Comparison of ENCODE assay signal across 19 cellular contexts in genomic region chr19:17824339-17824738, GRCh38. TPM values are rescaled to one million over a fixed set of nuclear protein-coding genes. Genes with fewer than 3 reads are reported as not detected.
DNase-seq lines count a peak whose midpoint lies in the region; ATAC-seq and TF ChIP-seq lines count a peak whose summit lies in the region.
"Had no signal": no experiment of that assay in that cellular context is flagged by ENCODE, and none has a peak within 500 bp of the region (broad histone marks: within the 10 kb centered on the region; RNA-seq: fewer than 3 reads in every experiment).

No MANE protein-coding gene starts in this region.

- CTCF ChIA-PET in activated CD4-positive, alpha-beta memory T cell treated with anti-CD3 and anti-CD28 coated beads, Interleukin-2, amount 10 ng/mL, durations not matched to agents 7 days and 5 days (lab: Charles Lee): interaction anchor here (0.9 kb wide), 1 partner anchor 35 kb away, joined by 3 read pairs; the partner anchor contains the start of gene RPL18A
- CTCF ChIA-PET in activated CD4-positive, alpha-beta memory T cell treated with anti-CD3 and anti-CD28 coated beads for 36 hours (lab: Charles Lee): no interaction called here
- CTCF ChIA-PET in CD4-positive, alpha-beta memory T cell (lab: Charles Lee; ENCODE audit: partially characterized antibody): interaction anchor here (0.9 to 1.2 kb wide), 2 partner anchors 33 to 328 kb away, joined by 3 read pairs; no protein-coding TSS in a partner anchor

- no peaks in the 10 kb centered on the region for H3K9me3 ChIP-seq in CD4-positive, alpha-beta memory T cell (ENCODE audit: control insufficient read depth in 1 of 2, low read length in 2 of 2)
- no peaks in the 10 kb centered on the region for H3K9me3 ChIP-seq in ovary
- H3K9me3 ChIP-seq: MG63 had no signal

- no peaks in the 10 kb centered on the region for H3K4me1 ChIP-seq in CD4-positive, alpha-beta memory T cell (ENCODE audit: insufficient read depth, low read length)
- peaks cover 7% of the 10 kb centered on the region for H3K4me1 ChIP-seq in ovary (ENCODE audit: insufficient read depth)

- TF ChIP-seq CTCF in ovary (IDR thresholded peaks at IDR 0.05): no peak

- POLR2A ChIA-PET in activated CD4-positive, alpha-beta memory T cell treated with anti-CD3 and anti-CD28 coated beads, Interleukin-2, amount 10 ng/mL, durations not matched to agents 7 days and 5 days (lab: Charles Lee): interaction anchor here (1.4 to 1.6 kb wide), 4 partner anchors 11 to 35 kb away, joined by 4 to 5 read pairs (median 4); partner anchors contain the start of gene RPL18A
- POLR2A ChIA-PET in activated CD4-positive, alpha-beta memory T cell treated with anti-CD3 and anti-CD28 coated beads for 36 hours (lab: Charles Lee): interaction anchor here (0.8 to 1.5 kb wide), 4 partner anchors 8 to 73 kb away, joined by 3 to 5 read pairs (median 4); partner anchors contain the start of gene FCHO1
- POLR2A ChIA-PET in CD4-positive, alpha-beta memory T cell (lab: Charles Lee; ENCODE audit: partially characterized antibody): interaction anchor here (0.7 to 1.4 kb wide), 5 partner anchors 8 to 75 kb away, joined by 3 to 4 read pairs (median 3); partner anchors contain the start of genes JAK3 and RPL18A

- H3K36me3 Mint-ChIP-seq in activated CD4-positive, alpha-beta memory T cell treated with anti-CD3 and anti-CD28 coated beads, Interleukin-2, amount 10 ng/mL, durations not matched to agents 7 days and 5 days (ENCODE audit: low read depth): peaks cover 26% of the 10 kb centered on the region
- H3K36me3 Mint-ChIP-seq in activated CD4-positive, alpha-beta memory T cell treated with anti-CD3 and anti-CD28 coated beads for 36 hours: peaks cover 24% of the 10 kb centered on the region
- peaks cover 13 to 26% of the 10 kb centered on the region in 2 donors for H3K36me3 Mint-ChIP-seq in CD4-positive, alpha-beta memory T cell
- H3K36me3 Mint-ChIP-seq in activated naive CD8-positive, alpha-beta T cell treated with anti-CD3 and anti-CD28 coated beads for 36 hours: peaks cover 13% of the 10 kb centered on the region

- ATAC-seq in HG03342 (IDR thresholded peaks at IDR 0.05; ENCODE audit: unreplicated experiment): no peak

- no peaks in the 10 kb centered on the region for H3K9me3 Mint-ChIP-seq in activated CD4-positive, alpha-beta memory T cell treated with anti-CD3 and anti-CD28 coated beads, Interleukin-2, amount 10 ng/mL, durations not matched to agents 7 days and 5 days
- H3K9me3 Mint-ChIP-seq in activated CD4-positive, alpha-beta memory T cell treated with anti-CD3 and anti-CD28 coated beads for 36 hours: no peaks in the 10 kb centered on the region
- no peaks in the 10 kb centered on the region for H3K9me3 Mint-ChIP-seq in CD4-positive, alpha-beta memory T cell
- no peaks in the 10 kb centered on the region for H3K9me3 Mint-ChIP-seq in activated naive CD8-positive, alpha-beta T cell treated with anti-CD3 and anti-CD28 coated beads for 36 hours

- H3K36me3 ChIP-seq in CD4-positive, alpha-beta memory T cell (ENCODE audit: insufficient read depth, low read length): peaks cover 16% of the 10 kb centered on the region
- H3K36me3 ChIP-seq in ovary: no peaks in the 10 kb centered on the region
- H3K36me3 ChIP-seq: MG63 had no signal

- intact Hi-C loops in activated CD4-positive, alpha-beta memory T cell treated with anti-CD3 and anti-CD28 coated beads for 36 hours (cut with micrococcal nuclease): no loop called here
- intact Hi-C loops in CD4-positive, alpha-beta memory T cell (cut with micrococcal nuclease): no loop called here
- intact Hi-C loops in ovary (cut with DNase I): no loop called here

- 5 to 11% (median 7%) methylated on average over 7 to 8 of the region's 8 CpGs for WGBS in ovary, 3 donors

- H3K4me1 Mint-ChIP-seq in activated CD4-positive, alpha-beta memory T cell treated with anti-CD3 and anti-CD28 coated beads, Interleukin-2, amount 10 ng/mL, durations not matched to agents 7 days and 5 days: peaks cover 5% of the 10 kb centered on the region
- no peaks in the 10 kb centered on the region for H3K4me1 Mint-ChIP-seq in activated CD4-positive, alpha-beta memory T cell treated with anti-CD3 and anti-CD28 coated beads for 36 hours (ENCODE audit: low read depth)
- peaks cover 0 to 5% (median 2%) of the 10 kb centered on the region in 4 donors for H3K4me1 Mint-ChIP-seq in CD4-positive, alpha-beta memory T cell
- H3K4me1 Mint-ChIP-seq in activated naive CD8-positive, alpha-beta T cell treated with anti-CD3 and anti-CD28 coated beads for 36 hours: no peaks in the 10 kb centered on the region

- peak overlapping the region; percentile 26 for H3K27ac Mint-ChIP-seq in activated CD4-positive, alpha-beta memory T cell treated with anti-CD3 and anti-CD28 coated beads, Interleukin-2, amount 10 ng/mL, durations not matched to agents 7 days and 5 days
- H3K27ac Mint-ChIP-seq in activated CD4-positive, alpha-beta memory T cell treated with anti-CD3 and anti-CD28 coated beads for 36 hours: no peak overlapping the region
- peak overlapping the region in 4 of 7 donors; percentile 42 to 81 (median 78) for H3K27ac Mint-ChIP-seq in CD4-positive, alpha-beta memory T cell
- peak overlapping the region; percentile 35 for H3K27ac Mint-ChIP-seq in activated naive CD8-positive, alpha-beta T cell treated with anti-CD3 and anti-CD28 coated beads for 36 hours

- H3K27ac ChIP-seq in CD4-positive, alpha-beta memory T cell (ENCODE audit: low read depth, low read length): no peak overlapping the region
- peak overlapping the region in 1 of 2 donors; percentile 46 for H3K27ac ChIP-seq in ovary

- no peak for TF ChIP-seq EP300 in ovary (IDR thresholded peaks at IDR 0.05)

- no peaks in the 10 kb centered on the region for H3K27me3 Mint-ChIP-seq in activated CD4-positive, alpha-beta memory T cell treated with anti-CD3 and anti-CD28 coated beads, Interleukin-2, amount 10 ng/mL, durations not matched to agents 7 days and 5 days
- H3K27me3 Mint-ChIP-seq in activated CD4-positive, alpha-beta memory T cell treated with anti-CD3 and anti-CD28 coated beads for 36 hours: no peaks in the 10 kb centered on the region
- no peaks in the 10 kb centered on the region for H3K27me3 Mint-ChIP-seq in CD4-positive, alpha-beta memory T cell
- no peaks in the 10 kb centered on the region for H3K27me3 Mint-ChIP-seq in activated naive CD8-positive, alpha-beta T cell treated with anti-CD3 and anti-CD28 coated beads for 36 hours

- H3K27me3 ChIP-seq in CD4-positive, alpha-beta memory T cell (ENCODE audit: insufficient read depth, low read length): no peaks in the 10 kb centered on the region
- no peaks in the 10 kb centered on the region for H3K27me3 ChIP-seq in ovary
- H3K27me3 ChIP-seq: MG63 had no signal

- H3K4me3 ChIP-seq in CD4-positive, alpha-beta memory T cell (ENCODE audit: low read length in 2 of 2): no peak overlapping the region
- no peak overlapping the region for H3K4me3 ChIP-seq in ovary
- H3K4me3 ChIP-seq: MG63 had no signal

- DNase-seq in activated CD4-positive, alpha-beta memory T cell treated with anti-CD3 and anti-CD28 coated beads, Interleukin-2, amount 10 ng/mL, durations not matched to agents 7 days and 5 days: no peak
- DNase-seq in activated CD4-positive, alpha-beta memory T cell treated with anti-CD3 and anti-CD28 coated beads for 36 hours: no peak
- DNase-seq in CD4-positive, alpha-beta memory T cell: no peak
- no peak for DNase-seq in activated naive CD8-positive, alpha-beta T cell treated with anti-CD3 and anti-CD28 coated beads for 36 hours
- DNase-seq in ovary: peak in 4 of 5 donors; percentile 51 to 87 (median 74)
- no peak for DNase-seq in C1 segment of cervical spinal cord (lab: John Stamatoyannopoulos, UW)
- DNase-seq in HT-29 (ENCODE audit: low spot score): no peak
- DNase-seq: Calu3, MG63, NCI-H1092 treated with DMSO at 0.1 percent for 48 hours, NCI-H1694, NCI-H2107, NCI-H345, NCI-H526 treated with DMSO at 0.1 percent for 48 hours, OCI-M1 had no signal

- no peak overlapping the region for H3K4me3 Mint-ChIP-seq in activated CD4-positive, alpha-beta memory T cell treated with anti-CD3 and anti-CD28 coated beads, Interleukin-2, amount 10 ng/mL, durations not matched to agents 7 days and 5 days
- no peak overlapping the region for H3K4me3 Mint-ChIP-seq in activated CD4-positive, alpha-beta memory T cell treated with anti-CD3 and anti-CD28 coated beads for 36 hours
- H3K4me3 Mint-ChIP-seq in CD4-positive, alpha-beta memory T cell: no peak overlapping the region
- H3K4me3 Mint-ChIP-seq in activated naive CD8-positive, alpha-beta T cell treated with anti-CD3 and anti-CD28 coated beads for 36 hours: no peak overlapping the region
- H3K4me3 Mint-ChIP-seq: CD14-positive monocyte had no signal

- no peak for TF ChIP-seq POLR2A in ovary (IDR thresholded peaks at IDR 0.05)

RNA-seq across cellular contexts. Expression of gene INSL3, which starts 3.0 kb away (rescaled TPM):
- 1 to 10 TPM; 7.9 to 9.0 TPM for total RNA-seq in activated CD4-positive, alpha-beta memory T cell treated with anti-CD3 and anti-CD28 coated beads, Interleukin-2, amount 10 ng/mL, durations not matched to agents 7 days and 5 days
- total RNA-seq in activated CD4-positive, alpha-beta memory T cell treated with anti-CD3 and anti-CD28 coated beads for 36 hours: 1 to 10 TPM; 6.8 to 8.3 TPM
- 1 to 10 TPM; 5.0 to 5.3 TPM for total RNA-seq in CD4-positive, alpha-beta memory T cell
- 1 to 10 TPM; 1.0 to 3.9 TPM for polyA plus RNA-seq in CD4-positive, alpha-beta memory T cell
- total RNA-seq in activated naive CD8-positive, alpha-beta T cell treated with anti-CD3 and anti-CD28 coated beads for 36 hours: 1 to 10 TPM; 1.7 to 1.8 TPM
- total RNA-seq in ovary: 1 to 10 TPM in 4 of 7 donors, under 1 TPM in 2, not detected in 1; 0.38 to 4.9 (median 1.4) TPM
- 100 to 1,000 TPM; 103 to 121 TPM for polyA plus RNA-seq in ovary
- total RNA-seq in HT-29 (2014; rRNA removed; shearing (Covaris generic)): not detected in 2 replicates
- total RNA-seq: A172, Calu3, SK-MEL-5 had no signal

RNA-seq across cellular contexts. Expression of gene JAK3, which starts 23.4 kb away (rescaled TPM):
- 100 to 1,000 TPM; 233 to 237 TPM for total RNA-seq in activated CD4-positive, alpha-beta memory T cell treated with anti-CD3 and anti-CD28 coated beads, Interleukin-2, amount 10 ng/mL, durations not matched to agents 7 days and 5 days
- 100 to 1,000 TPM; 200 to 217 TPM for total RNA-seq in activated CD4-positive, alpha-beta memory T cell treated with anti-CD3 and anti-CD28 coated beads for 36 hours
- 100 to 1,000 TPM; 132 to 135 TPM for total RNA-seq in CD4-positive, alpha-beta memory T cell
- polyA plus RNA-seq in CD4-positive, alpha-beta memory T cell: 10 to 100 TPM; 74.6 to 96.2 TPM
- 10 to 100 TPM; 90.3 to 91.1 TPM for total RNA-seq in activated naive CD8-positive, alpha-beta T cell treated with anti-CD3 and anti-CD28 coated beads for 36 hours
- total RNA-seq in ovary: 10 to 100 TPM in 6 of 7 donors, 1 to 10 TPM in 1; 7.5 to 35.5 (median 25.7) TPM
- polyA plus RNA-seq in ovary: 10 to 100 TPM in 1 of 2 donors, 1 to 10 TPM in 1; 6.6 to 12.7 TPM
- total RNA-seq in HT-29 (2014; rRNA removed; shearing (Covaris generic)): 0.23 and 0.31 TPM in 2 replicates
- total RNA-seq: Calu3 had no signal

RNA-seq across cellular contexts. Expression of gene B3GNT3, which starts 29.4 kb away (rescaled TPM):
- total RNA-seq in activated CD4-positive, alpha-beta memory T cell treated with anti-CD3 and anti-CD28 coated beads, Interleukin-2, amount 10 ng/mL, durations not matched to agents 7 days and 5 days: not detected
- under 1 TPM; 0.26 to 0.34 TPM for total RNA-seq in activated CD4-positive, alpha-beta memory T cell treated with anti-CD3 and anti-CD28 coated beads for 36 hours
- total RNA-seq in CD4-positive, alpha-beta memory T cell: not detected
- under 1 TPM; 0.34 to 0.72 TPM for polyA plus RNA-seq in CD4-positive, alpha-beta memory T cell
- total RNA-seq in activated naive CD8-positive, alpha-beta T cell treated with anti-CD3 and anti-CD28 coated beads for 36 hours: not detected
- under 1 TPM in 5 of 7 donors, not detected in 2; 0.34 to 0.79 (median 0.51) TPM for total RNA-seq in ovary
- under 1 TPM; 0.25 to 0.28 TPM for polyA plus RNA-seq in ovary
- total RNA-seq in HT-29 (2014; rRNA removed; shearing (Covaris generic)): 44.3 and 49.6 TPM in 2 replicates
- total RNA-seq: A172, SK-MEL-5 had no signal
- polyA plus RNA-seq: CD14-positive monocyte had no signal

RNA-seq across cellular contexts. Expression of gene RPL18A, which starts 35.4 kb away (rescaled TPM):
- total RNA-seq in activated CD4-positive, alpha-beta memory T cell treated with anti-CD3 and anti-CD28 coated beads, Interleukin-2, amount 10 ng/mL, durations not matched to agents 7 days and 5 days: 1,000 to 10,000 TPM; 2,013 to 2,059 TPM
- total RNA-seq in activated CD4-positive, alpha-beta memory T cell treated with anti-CD3 and anti-CD28 coated beads for 36 hours: 1,000 to 10,000 TPM; 3,104 to 3,138 TPM
- total RNA-seq in CD4-positive, alpha-beta memory T cell: 1,000 to 10,000 TPM; 3,084 to 3,117 TPM
- 1,000 to 10,000 TPM; 3,184 to 4,119 TPM for polyA plus RNA-seq in CD4-positive, alpha-beta memory T cell
- 1,000 to 10,000 TPM; 3,144 to 3,196 TPM for total RNA-seq in activated naive CD8-positive, alpha-beta T cell treated with anti-CD3 and anti-CD28 coated beads for 36 hours
- total RNA-seq in ovary: 1,000 to 10,000 TPM; 2,762 to 5,071 (median 3,195) TPM
- polyA plus RNA-seq in ovary: 1,000 to 10,000 TPM in 1 of 2 donors, 100 to 1,000 TPM in 1; 636 to 4,721 TPM
- total RNA-seq in HT-29 (2014; rRNA removed; shearing (Covaris generic)): 2,120 and 2,211 TPM in 2 replicates

RNA-seq across cellular contexts. Expression of gene SLC5A5, which starts 47.4 kb away (rescaled TPM):
- total RNA-seq in activated CD4-positive, alpha-beta memory T cell treated with anti-CD3 and anti-CD28 coated beads, Interleukin-2, amount 10 ng/mL, durations not matched to agents 7 days and 5 days: 1 to 10 TPM; 1.7 to 2.0 TPM
- total RNA-seq in activated CD4-positive, alpha-beta memory T cell treated with anti-CD3 and anti-CD28 coated beads for 36 hours: 1 to 10 TPM in 1 of 2 experiments, under 1 TPM in 1; 0.87 to 1.0 TPM
- 1 to 10 TPM; 2.6 to 2.9 TPM for total RNA-seq in CD4-positive, alpha-beta memory T cell
- 1 to 10 TPM in 1 of 2 donors, under 1 TPM in 1; 0.92 to 1.2 TPM for polyA plus RNA-seq in CD4-positive, alpha-beta memory T cell
- total RNA-seq in activated naive CD8-positive, alpha-beta T cell treated with anti-CD3 and anti-CD28 coated beads for 36 hours: 1 to 10 TPM; 1.5 to 1.7 TPM
- under 1 TPM in 1 of 7 donors, not detected in 6; 0.07 TPM for total RNA-seq in ovary
- polyA plus RNA-seq in ovary: not detected
- not detected in 2 replicates for total RNA-seq in HT-29 (2014; rRNA removed; shearing (Covaris generic))
- total RNA-seq: A172, Calu3, SK-MEL-5 had no signal
- polyA plus RNA-seq: CD14-positive monocyte had no signal

Comparison
In these comparisons a context has a peak if more than half of its experiments do, and no peak if none do; other contexts are left out.
1. DNase-seq: peak in ovary (4 of 5); none in activated CD4-positive, alpha-beta memory T cell treated with anti-CD3 and anti-CD28 coated beads, Interleukin-2, amount 10 ng/mL, durations not matched to agents 7 days and 5 days (single experiment), activated CD4-positive, alpha-beta memory T cell treated with anti-CD3 and anti-CD28 coated beads for 36 hours (single experiment), CD4-positive, alpha-beta memory T cell (0 of 5), activated naive CD8-positive, alpha-beta T cell treated with anti-CD3 and anti-CD28 coated beads for 36 hours (single experiment), C1 segment of cervical spinal cord (0 of 14) and HT-29 (single experiment).
2. RNA of gene B3GNT3, which starts 29.4 kb away (total RNA-seq): 44.3 to 49.6 TPM in HT-29; 0.34 to 0.79 TPM in ovary, 0.26 to 0.34 TPM in activated CD4-positive, alpha-beta memory T cell treated with anti-CD3 and anti-CD28 coated beads for 36 hours, not detected in activated naive CD8-positive, alpha-beta T cell treated with anti-CD3 and anti-CD28 coated beads for 36 hours, not detected in activated CD4-positive, alpha-beta memory T cell treated with anti-CD3 and anti-CD28 coated beads, Interleukin-2, amount 10 ng/mL, durations not matched to agents 7 days and 5 days and not detected in CD4-positive, alpha-beta memory T cell; every median in the first group is over 10 times any median in the second.